ENCODE assay signal across 10 cellular contexts in the genomic region with DNA sequence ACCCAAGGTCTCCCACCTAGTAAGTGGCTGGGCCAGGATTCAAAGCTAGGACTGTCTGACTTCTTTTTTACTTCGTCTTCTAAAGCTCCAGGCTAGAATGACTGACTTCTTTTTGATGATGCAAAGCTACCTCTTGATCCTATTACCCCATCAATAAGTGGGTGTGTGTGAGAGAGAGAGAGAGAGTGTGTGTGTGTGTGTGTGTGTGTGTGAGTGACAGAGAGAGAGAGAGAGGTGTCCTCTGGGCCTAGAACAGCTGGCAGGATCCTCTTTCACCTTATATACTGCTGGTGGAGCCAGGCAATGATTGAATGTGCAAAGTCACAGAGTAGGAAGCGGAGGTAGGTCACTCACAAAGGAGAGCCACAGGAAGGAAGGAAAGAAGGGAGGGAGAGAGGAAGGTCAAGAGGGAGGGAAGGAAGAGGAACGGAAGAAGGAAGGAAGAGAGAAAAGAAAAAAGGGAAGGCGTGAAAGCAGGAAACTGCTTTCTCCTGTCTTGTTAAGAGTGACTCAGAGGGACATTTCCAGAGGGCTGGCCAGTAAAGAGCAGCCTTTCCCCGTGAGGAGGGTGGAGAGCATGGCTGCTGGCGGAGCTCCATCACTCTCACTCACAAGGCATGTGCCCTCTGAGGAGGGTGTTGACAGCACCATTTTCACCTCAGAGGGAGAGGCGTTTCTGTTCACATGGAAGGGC.
DNase-seq lines count a peak whose midpoint lies in the region; FAIRE-seq and TF ChIP-seq lines count a peak whose summit lies in the region.
"Had no signal": no experiment of that assay in that cellular context is flagged by ENCODE, and none has a peak within 500 bp of the region (broad histone marks: within the 10 kb centered on the region; RNA-seq: fewer than 3 reads in every experiment).

No MANE protein-coding gene starts in this region.

- no peak for TF ChIP-seq CTCF in bronchial epithelial cell (IDR thresholded peaks at IDR 0.05; ENCODE audit: insufficient read depth, low read length, severe bottlenecking)

- DNase-seq in ACHN = peak; percentile 53
- peak; percentile 27 for DNase-seq in HT-29 (ENCODE audit: low spot score)
- peak; percentile 96 for DNase-seq in bronchial epithelial cell (ENCODE audit: low read depth)
- DNase-seq in lung microvascular endothelial cell (ENCODE audit: low read depth in 2 of 2) = peak; percentile 44 to 86
- DNase-seq in NCI-H187 treated with DMSO at 0.1 percent for 48 hours (lab: John Stamatoyannopoulos, UW) = no peak
- DNase-seq in DMS 273 treated with DMSO at 0.1 percent for 48 hours (lab: John Stamatoyannopoulos, UW) = no peak
- no peak for DNase-seq in DMS79 (lab: John Stamatoyannopoulos, UW)
- DNase-seq in GM19239 (ENCODE audit: insufficient read length, low spot score) = no peak

- FAIRE-seq in bronchial epithelial cell (lab: Jason Lieb, UNC) (peak; percentile 92), GM19239 (lab: Jason Lieb, UNC) (no peak)
- FAIRE-seq: GM18507, TTC549 had no signal

- no peaks in the 10 kb centered on the region for H3K27me3 ChIP-seq in bronchial epithelial cell (ENCODE audit: control insufficient read depth, insufficient read depth, low read length)

- no peak overlapping the region for H3K4me3 ChIP-seq in bronchial epithelial cell (ENCODE audit: low read depth, low read length)

- in situ Hi-C loops in ACHN (cut with HindIII; ENCODE audit: low pct_ligation_motif_present, low pct_unique_long_range_greater_than_20kb, low sequenced_read_pairs) = no loop called here

- no peaks in the 10 kb centered on the region for H3K36me3 ChIP-seq in bronchial epithelial cell (ENCODE audit: control insufficient read depth, insufficient read depth, low read length)

Comparison
In these comparisons a context has a peak if more than half of its experiments do, and no peak if none do; other contexts are left out.
1. DNase-seq: peak in ACHN (single experiment), HT-29 (single experiment), bronchial epithelial cell (single experiment) and lung microvascular endothelial cell (2 of 2); none in NCI-H187 treated with DMSO at 0.1 percent for 48 hours (single experiment), DMS 273 treated with DMSO at 0.1 percent for 48 hours (single experiment), DMS79 (single experiment) and GM19239 (single experiment).